ENCODE assay signal across 15 cellular contexts in the genomic region with DNA sequence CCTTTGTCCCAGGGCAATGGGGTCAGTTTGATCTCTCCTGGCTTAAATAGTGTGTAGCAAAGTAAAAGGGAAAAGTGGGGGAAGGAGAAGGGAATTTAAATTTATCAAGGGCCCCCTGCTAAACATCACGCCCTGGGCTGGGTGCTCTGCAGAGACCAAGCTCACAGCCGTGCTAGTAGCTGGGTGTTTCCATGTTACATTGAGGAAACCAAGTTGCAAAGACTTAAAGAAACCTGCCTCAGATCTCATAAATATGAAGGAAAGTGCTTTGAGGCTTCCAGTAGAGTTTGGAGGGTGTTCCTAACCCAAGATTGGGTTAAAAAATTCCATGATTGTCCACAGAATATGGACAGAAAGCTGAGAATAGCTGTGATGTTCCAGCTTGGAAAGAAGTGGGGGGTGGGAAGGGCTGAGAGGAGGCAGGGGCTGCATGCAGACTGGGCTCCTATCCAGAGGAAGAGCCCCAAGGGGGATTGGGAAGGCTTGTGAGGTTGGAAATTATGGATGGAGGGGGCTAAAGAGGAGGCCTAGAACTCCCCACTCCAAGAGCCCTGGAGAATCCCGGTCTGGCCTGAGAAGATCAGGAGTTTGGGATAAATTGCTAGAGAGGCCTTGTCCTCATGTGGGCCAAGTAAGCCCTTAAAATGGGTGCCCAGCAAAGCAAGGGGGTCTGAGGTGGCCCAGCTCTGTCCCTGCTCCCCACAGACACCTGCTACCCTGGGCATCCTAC. TPM values are rescaled to one million over a fixed set of nuclear protein-coding genes. Genes with fewer than 3 reads are reported as not detected.
A peak's percentile ranks its signal among the peaks of the same experiment; 100 is the strongest.
DNase-seq lines count a peak whose midpoint lies in the region; ATAC-seq, FAIRE-seq and TF ChIP-seq lines count a peak whose summit lies in the region.
"Had no signal": no experiment of that assay in that cellular context is flagged by ENCODE, and none has a peak within 500 bp of the region (broad histone marks: within the 10 kb centered on the region; RNA-seq: fewer than 3 reads in every experiment).

No MANE protein-coding gene starts in this region.

- WGBS in liver: 41% methylated on average over 3 of the region's 3 CpGs

- no peak for ATAC-seq in naive thymus-derived CD8-positive, alpha-beta T cell

- H3K79me2 ChIP-seq in OCI-LY3 (ENCODE audit: low read length): no peaks in the 10 kb centered on the region

- H3K4me3 ChIP-seq in OCI-LY3 (ENCODE audit: low read length) (no peak overlapping the region), coronary artery (no peak overlapping the region), liver (ENCODE audit: low read depth in 1 of 3, low read length in 3 of 3) (no peak overlapping the region), skeletal muscle tissue (ENCODE audit: low read length in 3 of 3) (no peak overlapping the region)

- no peaks in the 10 kb centered on the region for H3K9me3 Mint-ChIP-seq in naive thymus-derived CD8-positive, alpha-beta T cell

- no peak for TF ChIP-seq RAD21 in liver (IDR thresholded peaks at IDR 0.05)

- peaks cover 0 to 2% (median 0%) of the 10 kb centered on the region in 3 donors for H3K36me3 Mint-ChIP-seq in naive thymus-derived CD8-positive, alpha-beta T cell
- H3K36me3 Mint-ChIP-seq: CD14-positive monocyte had no signal

- TF ChIP-seq CTCF in OCI-LY3 (IDR thresholded peaks at IDR 0.05; ENCODE audit: low read depth, low read length) (no peak), coronary artery (IDR thresholded peaks at IDR 0.05) (no peak), liver (IDR thresholded peaks at IDR 0.05; ENCODE audit: low read depth, low read length, missing input control) (no peak)

- FAIRE-seq in GM12892 (lab: Jason Lieb, UNC): no peak
- FAIRE-seq: H54 had no signal

- POLR2A ChIA-PET in naive thymus-derived CD8-positive, alpha-beta T cell (lab: Charles Lee): no interaction called here

- H3K27ac Mint-ChIP-seq in naive thymus-derived CD8-positive, alpha-beta T cell: peak overlapping the region in 1 of 10 donors; percentile 40
- H3K27ac Mint-ChIP-seq: CD14-positive monocyte had no signal

- no peak overlapping the region; the same call in 1 of the 2 replicates for H3K4me2 ChIP-seq in OCI-LY3 (ENCODE audit: low read length)

- H3K36me3 ChIP-seq in OCI-LY3 (replicated peaks; ENCODE audit: low read depth, low read length): no peaks in the 10 kb centered on the region
- no peaks in the 10 kb centered on the region for H3K36me3 ChIP-seq in liver (ENCODE audit: control insufficient read depth in 4 of 4, insufficient read depth in 3 of 4, low read depth in 1 of 4, low read length in 3 of 4)
- H3K36me3 ChIP-seq in skeletal muscle tissue (ENCODE audit: control insufficient read depth in 3 of 3, insufficient read depth in 3 of 3, low read length in 3 of 3): no peaks in the 10 kb centered on the region

- H3K27me3 Mint-ChIP-seq in naive thymus-derived CD8-positive, alpha-beta T cell: peaks cover 3 to 13% (median 8%) of the 10 kb centered on the region in 5 donors

- H3K4me1 ChIP-seq in OCI-LY3 (ENCODE audit: low read length) (peaks cover 16% of the 10 kb centered on the region), liver (ENCODE audit: control insufficient read depth in 4 of 4, insufficient read depth in 4 of 4, low read length in 3 of 4) (peaks cover 18 to 88% (median 73%) of the 10 kb centered on the region in 4 donors), skeletal muscle tissue (ENCODE audit: control insufficient read depth in 3 of 3, insufficient read depth in 3 of 3, low read length in 3 of 3) (peaks cover 36 to 51% (median 45%) of the 10 kb centered on the region in 3 donors)

- DNase-seq in coronary artery (ENCODE audit: low spot score) (peak; percentile 55), GM12892 (ENCODE audit: insufficient read length) (no peak), globus pallidus (ENCODE audit: low spot score) (no peak)
- DNase-seq in central memory CD4-positive, alpha-beta T cell: no peak
- no peak for DNase-seq in naive thymus-derived CD8-positive, alpha-beta T cell
- DNase-seq: glutamatergic neuron, NCI-H345 had no signal

- TF ChIP-seq POLR2A in GM12892 (IDR thresholded peaks at IDR 0.05; ENCODE audit: low read depth, low read length): no peak

- no peaks in the 10 kb centered on the region for H4K20me1 ChIP-seq in OCI-LY3 (ENCODE audit: insufficient read depth, low read length)

- peaks cover 0 to 6% (median 2%) of the 10 kb centered on the region in 4 donors for H3K4me1 Mint-ChIP-seq in naive thymus-derived CD8-positive, alpha-beta T cell

- H2AFZ ChIP-seq in OCI-LY3 (ENCODE audit: low read depth, low read length): 0 out of 2 replicates have a peak overlapping the region, but pooled peaks have one; percentile 96

- H3K27ac ChIP-seq in OCI-LY3 (ENCODE audit: low read length) (no peak overlapping the region), coronary artery (peak overlapping the region in 1 of 2 donors; percentile 72), liver (ENCODE audit: low read depth in 1 of 2, low read length in 2 of 2) (peak overlapping the region; percentile 95 to 96), skeletal muscle tissue (ENCODE audit: low read depth, low read length) (peak overlapping the region; percentile 81)
- H3K27ac ChIP-seq: RWPE1 had no signal

- H3K27me3 ChIP-seq in OCI-LY3 (ENCODE audit: low read depth, low read length) (no peaks in the 10 kb centered on the region; the same call in none of the 2 replicates), liver (ENCODE audit: control insufficient read depth in 4 of 4, insufficient read depth in 4 of 4, low read length in 3 of 4) (no peaks in the 10 kb centered on the region), skeletal muscle tissue (ENCODE audit: control insufficient read depth in 3 of 3, insufficient read depth in 3 of 3, low read length in 3 of 3) (peaks cover 4 to 20% (median 6%) of the 10 kb centered on the region in 3 donors)

- H3K9ac ChIP-seq in OCI-LY3 (ENCODE audit: low read length) (no peak overlapping the region), liver (ENCODE audit: low read depth in 1 of 2, low read length in 2 of 2) (peak overlapping the region in 1 of 2 donors; percentile 47), skeletal muscle tissue (ENCODE audit: low read depth in 1 of 3, low read length in 3 of 3) (peak overlapping the region in 1 of 3 donors; percentile 45)

- no peak overlapping the region for H3K4me3 Mint-ChIP-seq in naive thymus-derived CD8-positive, alpha-beta T cell
- H3K4me3 Mint-ChIP-seq: CD14-positive monocyte had no signal

- H3K9me3 ChIP-seq in OCI-LY3 (ENCODE audit: insufficient read depth, low read length) (no peaks in the 10 kb centered on the region), liver (ENCODE audit: control insufficient read depth in 4 of 4, low read length in 3 of 4) (no peaks in the 10 kb centered on the region), skeletal muscle tissue (ENCODE audit: control insufficient read depth in 3 of 3, low read length in 3 of 3) (no peaks in the 10 kb centered on the region)

TF ChIP-seq in liver, 16 proteins besides CTCF, POLR2A, EP300 and RAD21 (continues in another document):
- TF ChIP-seq FOXA1 (IDR thresholded peaks at IDR 0.05) (no peak), RXRA (IDR thresholded peaks at IDR 0.05) (peak in 1 of 2 donors; percentile 2), FOXA2 (IDR thresholded peaks at IDR 0.05) (no peak), SP1 (IDR thresholded peaks at IDR 0.05) (no peak), GABPA (IDR thresholded peaks at IDR 0.05 in 1 of 2, conservative IDR thresholded peaks at IDR 0.05 in 1 of 2) (no peak), TAF1 (conservative IDR thresholded peaks at IDR 0.05) (peak; percentile 46)
- TF ChIP-seq, protein P1, sequence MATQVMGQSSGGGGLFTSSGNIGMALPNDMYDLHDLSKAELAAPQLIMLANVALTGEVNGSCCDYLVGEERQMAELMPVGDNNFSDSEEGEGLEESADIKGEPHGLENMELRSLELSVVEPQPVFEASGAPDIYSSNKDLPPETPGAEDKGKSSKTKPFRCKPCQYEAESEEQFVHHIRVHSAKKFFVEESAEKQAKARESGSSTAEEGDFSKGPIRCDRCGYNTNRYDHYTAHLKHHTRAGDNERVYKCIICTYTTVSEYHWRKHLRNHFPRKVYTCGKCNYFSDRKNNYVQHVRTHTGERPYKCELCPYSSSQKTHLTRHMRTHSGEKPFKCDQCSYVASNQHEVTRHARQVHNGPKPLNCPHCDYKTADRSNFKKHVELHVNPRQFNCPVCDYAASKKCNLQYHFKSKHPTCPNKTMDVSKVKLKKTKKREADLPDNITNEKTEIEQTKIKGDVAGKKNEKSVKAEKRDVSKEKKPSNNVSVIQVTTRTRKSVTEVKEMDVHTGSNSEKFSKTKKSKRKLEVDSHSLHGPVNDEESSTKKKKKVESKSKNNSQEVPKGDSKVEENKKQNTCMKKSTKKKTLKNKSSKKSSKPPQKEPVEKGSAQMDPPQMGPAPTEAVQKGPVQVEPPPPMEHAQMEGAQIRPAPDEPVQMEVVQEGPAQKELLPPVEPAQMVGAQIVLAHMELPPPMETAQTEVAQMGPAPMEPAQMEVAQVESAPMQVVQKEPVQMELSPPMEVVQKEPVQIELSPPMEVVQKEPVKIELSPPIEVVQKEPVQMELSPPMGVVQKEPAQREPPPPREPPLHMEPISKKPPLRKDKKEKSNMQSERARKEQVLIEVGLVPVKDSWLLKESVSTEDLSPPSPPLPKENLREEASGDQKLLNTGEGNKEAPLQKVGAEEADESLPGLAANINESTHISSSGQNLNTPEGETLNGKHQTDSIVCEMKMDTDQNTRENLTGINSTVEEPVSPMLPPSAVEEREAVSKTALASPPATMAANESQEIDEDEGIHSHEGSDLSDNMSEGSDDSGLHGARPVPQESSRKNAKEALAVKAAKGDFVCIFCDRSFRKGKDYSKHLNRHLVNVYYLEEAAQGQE (IDR thresholded peaks at IDR 0.05): no peak
- TF ChIP-seq, protein P2, sequence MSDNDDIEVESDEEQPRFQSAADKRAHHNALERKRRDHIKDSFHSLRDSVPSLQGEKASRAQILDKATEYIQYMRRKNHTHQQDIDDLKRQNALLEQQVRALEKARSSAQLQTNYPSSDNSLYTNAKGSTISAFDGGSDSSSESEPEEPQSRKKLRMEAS (IDR thresholded peaks at IDR 0.05): peak; percentile 6

RNA-seq across cellular contexts. Expression of a gene that starts 25.0 kb away (rescaled TPM):
- total RNA-seq in liver: 10 to 100 TPM; 15.0 to 89.4 TPM
- 100 to 1,000 TPM in 1 of 2 donors, 10 to 100 TPM in 1; 74.6 to 151 TPM for polyA plus RNA-seq in liver
- total RNA-seq in skeletal muscle tissue: 13.6 TPM
- 1 to 10 TPM; 5.3 to 8.0 TPM for total RNA-seq in naive thymus-derived CD8-positive, alpha-beta T cell
- 1 to 10 TPM; 3.6 to 6.0 (median 4.1) TPM for polyA plus RNA-seq in naive thymus-derived CD8-positive, alpha-beta T cell
- polyA plus RNA-seq in GM12892 (2012; ENCODE audit: missing spikeins): 0.61 TPM

RNA-seq across cellular contexts. Expression of a gene that starts 47.9 kb away (rescaled TPM):
- total RNA-seq in liver (under 1 TPM; 0.33 to 0.37 TPM), skeletal muscle tissue (0.52 TPM)
- polyA plus RNA-seq in liver: under 1 TPM; 0.22 to 0.89 TPM
- total RNA-seq in naive thymus-derived CD8-positive, alpha-beta T cell: not detected
- not detected for polyA plus RNA-seq in naive thymus-derived CD8-positive, alpha-beta T cell
- 0.95 TPM for polyA plus RNA-seq in GM12892 (2012; ENCODE audit: missing spikeins)
- total RNA-seq: LHCN-M2 had no signal
- polyA plus RNA-seq: CD14-positive monocyte had no signal

RNA-seq across cellular contexts. Expression of a gene that starts 54.1 kb away (rescaled TPM):
- total RNA-seq in liver (not detected), skeletal muscle tissue (not detected)
- not detected for polyA plus RNA-seq in liver
- total RNA-seq in naive thymus-derived CD8-positive, alpha-beta T cell: not detected
- under 1 TPM in 1 of 3 donors, not detected in 2; 0.11 TPM for polyA plus RNA-seq in naive thymus-derived CD8-positive, alpha-beta T cell
- polyA plus RNA-seq in GM12892 (2012; ENCODE audit: missing spikeins): 0.68 TPM
- total RNA-seq: LHCN-M2, subcutaneous adipose tissue had no signal
